ENCODE assay signal across 8 cellular contexts in genomic region chr1:22673486-22674409, GRCh38. TPM values are rescaled to one million over a fixed set of nuclear protein-coding genes. Genes with fewer than 3 reads are reported as not detected.
DNase-seq lines count a peak whose midpoint lies in the region; ATAC-seq, FAIRE-seq and TF ChIP-seq lines count a peak whose summit lies in the region.

No MANE protein-coding gene starts in this region.

- no peak overlapping the region for H3K4ac ChIP-seq in H1 (replicated peaks; ENCODE audit: insufficient read length, low read depth, low read length)

- TF ChIP-seq RAD21 in H1 (IDR thresholded peaks at IDR 0.05 in 1 of 2, conservative IDR thresholded peaks at IDR 0.05 in 1 of 2; ENCODE audit: low read depth in 2 of 2, low read length in 2 of 2): peak; percentile 81

- POLR2A ChIA-PET in HEK293T (lab: Yijun Ruan, JAX) (no interaction called here), H1 (lab: Charles Lee; ENCODE audit: partially characterized antibody) (interaction anchor here (1.1 kb wide), 2 partner anchors 38 to 530 kb away, joined by 3 read pairs; no protein-coding TSS in a partner anchor), T-cell (lab: Charles Lee) (no interaction called here)

- H3K27ac Mint-ChIP-seq in effector memory CD8-positive, alpha-beta T cell: no peak overlapping the region
- no peak overlapping the region for H3K27ac Mint-ChIP-seq in T-cell

- H3K23ac ChIP-seq in H1 (ENCODE audit: insufficient read length): no peak overlapping the region

- H3K4me1 ChIP-seq in OCI-LY1 (ENCODE audit: insufficient read depth, low read length, severe bottlenecking) (no peaks in the 10 kb centered on the region), H1 (replicated peaks in 1 of 4; ENCODE audit: control insufficient read depth in 3 of 4, insufficient read depth in 4 of 4, low read length in 3 of 4) (peaks cover 0 to 10% (median 5%) of the 10 kb centered on the region in 4 experiments; a peak in 4 of 7 replicates)

- H3K14ac ChIP-seq in H1 (ENCODE audit: insufficient read length): no peak overlapping the region

- H3K27me3 ChIP-seq in OCI-LY1 (ENCODE audit: insufficient read depth, low read length) (no peaks in the 10 kb centered on the region), H1 (replicated peaks in 1 of 4; ENCODE audit: control insufficient read depth in 3 of 4, extremely low read depth in 1 of 4, insufficient read depth in 3 of 4, low read length in 3 of 4) (no peaks in the 10 kb centered on the region; a peak in 1 of 7 replicates)

- H3K56ac ChIP-seq in H1 (replicated peaks; ENCODE audit: insufficient read length, low read depth, low read length): no peak overlapping the region

- H2BK20ac ChIP-seq in H1 (ENCODE audit: low read length): no peak overlapping the region

- CTCF ChIA-PET in HEK293T (lab: Yijun Ruan, JAX) (interaction anchor here (0.9 to 1.2 kb wide), 4 partner anchors 9 to 215 kb away, joined by 3 to 6 read pairs (median 3); no protein-coding TSS in a partner anchor), H1 (lab: Charles Lee; ENCODE audit: partially characterized antibody) (interaction anchor here (0.6 to 6.0 kb wide), 39 partner anchors 7 to 620 kb away, joined by 3 to 43 read pairs (median 3); partner anchors contain the start of gene C1QB), T-cell (lab: Charles Lee) (no interaction called here)

- H4K8ac ChIP-seq in H1 (ENCODE audit: extremely low read depth, insufficient read depth, low read length): no peak overlapping the region

- H4K91ac ChIP-seq in H1 (replicated peaks; ENCODE audit: insufficient read length, low read length): no peak overlapping the region

- no peak overlapping the region for H2AK5ac ChIP-seq in H1 (ENCODE audit: low read depth, low read length)

- H3K4me3 ChIP-seq in OCI-LY1 (ENCODE audit: low read depth, low read length, poor library complexity, severe bottlenecking): no peak overlapping the region
- H3K4me3 ChIP-seq in H1 (ENCODE audit: extremely low read depth in 1 of 4, insufficient read depth in 2 of 4, low read depth in 3 of 4, low read length in 4 of 4): peak overlapping the region in 1 of 4 experiments; percentile 10; a peak in 1 of 8 replicates

- DNase-seq in DMS79 (lab: John Stamatoyannopoulos, UW) (peak; percentile 44), HEK293T (ENCODE audit: extremely low spot score) (peak; percentile 51), H1 (ENCODE audit: low read depth in 1 of 2, low spot score in 2 of 2) (peak in 1 of 2 experiments; percentile 84), mucosa of gallbladder (ENCODE audit: low spot score) (peak; percentile 60), T-cell (no peak)
- DNase-seq in effector memory CD8-positive, alpha-beta T cell: no peak

- H3K36me3 ChIP-seq in OCI-LY1 (ENCODE audit: insufficient read depth, low read length): no peaks in the 10 kb centered on the region
- no peaks in the 10 kb centered on the region for H3K36me3 ChIP-seq in H1 (ENCODE audit: control insufficient read depth in 2 of 4, insufficient read depth in 4 of 4, low read length in 3 of 4)

- peaks cover 7% of the 10 kb centered on the region; the same call in 1 of the 2 replicates for H3K23me2 ChIP-seq in H1 (ENCODE audit: low read depth, low read length)

- no peak overlapping the region for H4K5ac ChIP-seq in H1 (ENCODE audit: insufficient read length, low read depth, low read length)

- no peak overlapping the region for H2BK15ac ChIP-seq in H1 (ENCODE audit: low read length)

- H3K79me1 ChIP-seq in H1 (ENCODE audit: low read depth, low read length): no peaks in the 10 kb centered on the region

- H3K4me2 ChIP-seq in OCI-LY1 (ENCODE audit: low read length) (no peak overlapping the region), H1 (ENCODE audit: insufficient read depth in 1 of 2, low read depth in 2 of 2, low read length in 2 of 2) (peak overlapping the region in 1 of 2 experiments; percentile 50; a peak in 1 of 4 replicates)

- H2BK120ac ChIP-seq in H1 (replicated peaks; ENCODE audit: low read depth, low read length): no peak overlapping the region

- H3K27me3 Mint-ChIP-seq in effector memory CD8-positive, alpha-beta T cell: peaks cover 58 to 66% of the 10 kb centered on the region in 2 donors
- H3K27me3 Mint-ChIP-seq in T-cell: peaks cover 24 to 58% of the 10 kb centered on the region in 2 donors

- no peak for ATAC-seq in GM19035 (IDR thresholded peaks at IDR 0.05; ENCODE audit: unreplicated experiment)
- no peak for ATAC-seq in effector memory CD8-positive, alpha-beta T cell (replicated peaks)
- ATAC-seq in T-cell (replicated peaks in 1 of 4): no peak

- H4K20me1 ChIP-seq in OCI-LY1 (ENCODE audit: insufficient read depth, low read length): no peaks in the 10 kb centered on the region
- peaks cover 0 to 7% of the 10 kb centered on the region in 2 experiments for H4K20me1 ChIP-seq in H1 (replicated peaks in 1 of 2; ENCODE audit: control insufficient read depth in 1 of 2, insufficient read depth in 2 of 2, low read length in 2 of 2)

- H3K9me2 ChIP-seq in OCI-LY1 (ENCODE audit: low read depth, low read length): no peaks in the 10 kb centered on the region

- no peak overlapping the region for H2BK12ac ChIP-seq in H1 (ENCODE audit: low read depth, low read length)

- no peak overlapping the region; the same call in 1 of the 2 replicates for H3K18ac ChIP-seq in H1 (ENCODE audit: extremely low read depth, low read length)

- H3K79me2 ChIP-seq in OCI-LY1 (ENCODE audit: insufficient read depth, low read length) (no peaks in the 10 kb centered on the region), H1 (ENCODE audit: control insufficient read depth in 1 of 2, insufficient read depth in 2 of 2, low read length in 2 of 2) (no peaks in the 10 kb centered on the region; a peak in 1 of 4 replicates)

- H3K4me3 Mint-ChIP-seq in effector memory CD8-positive, alpha-beta T cell: no peak overlapping the region
- no peak overlapping the region for H3K4me3 Mint-ChIP-seq in T-cell

- H3F3A ChIP-seq in OCI-LY1 (ENCODE audit: insufficient read depth, low read length): no peaks in the 10 kb centered on the region

- TF ChIP-seq POLR2A in H1 (IDR thresholded peaks at IDR 0.05; ENCODE audit: control extremely low read depth in 1 of 2, low read depth in 2 of 2, low read length in 2 of 2): no peak

- TF ChIP-seq EP300 in H1 (IDR thresholded peaks at IDR 0.05; ENCODE audit: borderline replicate concordance in 1 of 2, low read depth in 2 of 2, low read length in 2 of 2): no peak

- WGBS in H1 (ENCODE audit: extremely low coverage in 1 of 2, insufficient coverage in 1 of 2, insufficient read length in 1 of 2, insufficient replicate concordance in 2 of 2, low coverage in 1 of 2, low lambda C conversion rate in 2 of 2, missing lambda C conversion rate in 1 of 2), 2 experiments: 47% methylated on average over 15 of the region's 17 CpGs; no CpG with 5 or more reads in 1 of the 2 experiments

- H3K9me3 Mint-ChIP-seq in effector memory CD8-positive, alpha-beta T cell: no peaks in the 10 kb centered on the region
- no peaks in the 10 kb centered on the region for H3K9me3 Mint-ChIP-seq in T-cell

- no peaks in the 10 kb centered on the region for H3K9me3 ChIP-seq in OCI-LY1 (ENCODE audit: low read length)
- H3K9me3 ChIP-seq in H1 (ENCODE audit: insufficient read depth in 2 of 2, low read depth in 1 of 2, low read length in 1 of 2): no peaks in the 10 kb centered on the region

- H3K4me1 Mint-ChIP-seq in effector memory CD8-positive, alpha-beta T cell (ENCODE audit: low read depth in 2 of 2): no peaks in the 10 kb centered on the region
- H3K4me1 Mint-ChIP-seq in T-cell: no peaks in the 10 kb centered on the region

- H3K27ac ChIP-seq in OCI-LY1 (ENCODE audit: low read depth, low read length, poor library complexity, severe bottlenecking) (no peak overlapping the region), H1 (ENCODE audit: low read depth, low read length) (no peak overlapping the region)

- H2AFZ ChIP-seq in OCI-LY1 (ENCODE audit: low read length) (no peak overlapping the region), H1 (ENCODE audit: low read length) (no peak overlapping the region)

- TF ChIP-seq CTCF in OCI-LY1 (IDR thresholded peaks at IDR 0.05; ENCODE audit: low read length): peak; percentile 49
- TF ChIP-seq CTCF in H1 (IDR thresholded peaks at IDR 0.05; ENCODE audit: control extremely low read depth in 1 of 3, insufficient read depth in 1 of 3, low read depth in 1 of 3, low read length in 3 of 3): peak; percentile 59 to 76 (median 73)

- H2BK5ac ChIP-seq in H1 (ENCODE audit: low read depth, low read length): no peak overlapping the region

- H3K36me3 Mint-ChIP-seq in effector memory CD8-positive, alpha-beta T cell (ENCODE audit: insufficient read depth): no peaks in the 10 kb centered on the region
- H3K36me3 Mint-ChIP-seq in T-cell: no peaks in the 10 kb centered on the region

- H3K9ac ChIP-seq in OCI-LY1 (ENCODE audit: low read length): no peak overlapping the region
- H3K9ac ChIP-seq in H1 (replicated peaks in 1 of 4; ENCODE audit: extremely low read depth in 1 of 4, low read depth in 3 of 4, low read length in 3 of 4): no peak overlapping the region

- no peak for FAIRE-seq in H1 (lab: Jason Lieb, UNC)

RNA-seq across cellular contexts. Expression of gene C1QB, which starts 20.7 kb away (rescaled TPM):
- total RNA-seq in H1 (2021; fragmentation: NEBNext Ultra II Directional; extraction: Animal tissue kit (Norgen Biotek cat#: 25700)): not detected in 2 replicates
- polyA plus RNA-seq in H1 (2011; rRNA removed): not detected in 2 replicates
- not detected for polyA plus RNA-seq in H1 (2011; cell fraction: cytosol; rRNA removed)
- not detected for polyA plus RNA-seq in H1 (2011; cell fraction: nucleus; rRNA removed)
- polyA plus RNA-seq in H1 (2012, experiment 1 of 2): not detected in 4 replicates
- not detected for polyA plus RNA-seq in H1 (2012, experiment 2 of 2)
- polyA plus RNA-seq in H1 (2013, experiment 1 of 2): not detected
- polyA plus RNA-seq in H1 (2013, experiment 2 of 2): not detected
- not detected in 2 replicates for polyA minus RNA-seq in H1 (2011; rRNA and poly(A)+ RNA removed)
- polyA minus RNA-seq in H1 (2011; cell fraction: cytosol; rRNA and poly(A)+ RNA removed): not detected
- polyA minus RNA-seq in H1 (2011; cell fraction: nucleus; rRNA and poly(A)+ RNA removed): not detected
- total RNA-seq in mucosa of gallbladder (190 TPM), T-cell (1 to 10 TPM in 3 of 5 donors, not detected in 2; 1.1 to 1.3 (median 1.2) TPM)

RNA-seq across cellular contexts. Expression of gene C1QC, which starts 30.3 kb away (rescaled TPM):
- not detected in 2 replicates for total RNA-seq in H1 (2021; fragmentation: NEBNext Ultra II Directional; extraction: Animal tissue kit (Norgen Biotek cat#: 25700))
- polyA plus RNA-seq in H1 (2011; rRNA removed): not detected in 2 replicates
- not detected for polyA plus RNA-seq in H1 (2011; cell fraction: cytosol; rRNA removed)
- not detected for polyA plus RNA-seq in H1 (2011; cell fraction: nucleus; rRNA removed)
- polyA plus RNA-seq in H1 (2012, experiment 1 of 2): not detected in 4 replicates
- not detected for polyA plus RNA-seq in H1 (2012, experiment 2 of 2)
- not detected for polyA plus RNA-seq in H1 (2013, experiment 1 of 2)
- not detected for polyA plus RNA-seq in H1 (2013, experiment 2 of 2)
- polyA minus RNA-seq in H1 (2011; rRNA and poly(A)+ RNA removed): not detected in 2 replicates
- not detected for polyA minus RNA-seq in H1 (2011; cell fraction: cytosol; rRNA and poly(A)+ RNA removed)
- not detected for polyA minus RNA-seq in H1 (2011; cell fraction: nucleus; rRNA and poly(A)+ RNA removed)
- total RNA-seq in mucosa of gallbladder: 217 TPM
- 1 to 10 TPM in 1 of 5 donors, under 1 TPM in 2, not detected in 2; 0.62 to 1.9 (median 0.96) TPM for total RNA-seq in T-cell

RNA-seq across cellular contexts. Expression of gene EPHB2, which starts 36.9 kb away (rescaled TPM):
- total RNA-seq in H1 (2021; fragmentation: NEBNext Ultra II Directional; extraction: Animal tissue kit (Norgen Biotek cat#: 25700)): 15.7 and 17.2 TPM in 2 replicates
- polyA plus RNA-seq in H1 (2011; rRNA removed): 15.8 and 23.8 TPM in 2 replicates
- polyA plus RNA-seq in H1 (2011; cell fraction: cytosol; rRNA removed): 10.4 TPM
- polyA plus RNA-seq in H1 (2011; cell fraction: nucleus; rRNA removed): 15.7 TPM
- polyA plus RNA-seq in H1 (2012, experiment 1 of 2): 7.6 to 17.8 TPM (median 13.6 TPM) in 4 replicates
- 8.3 TPM for polyA plus RNA-seq in H1 (2012, experiment 2 of 2)
- polyA plus RNA-seq in H1 (2013, experiment 1 of 2): 15.2 TPM
- 16.6 TPM for polyA plus RNA-seq in H1 (2013, experiment 2 of 2)
- 22.7 and 23.1 TPM in 2 replicates for polyA minus RNA-seq in H1 (2011; rRNA and poly(A)+ RNA removed)
- polyA minus RNA-seq in H1 (2011; cell fraction: cytosol; rRNA and poly(A)+ RNA removed): 16.6 TPM
- 15.3 TPM for polyA minus RNA-seq in H1 (2011; cell fraction: nucleus; rRNA and poly(A)+ RNA removed)
- total RNA-seq in mucosa of gallbladder: 3.7 TPM
- total RNA-seq in T-cell: under 1 TPM in 3 of 5 donors, not detected in 2; 0.06 to 0.20 (median 0.12) TPM

RNA-seq across cellular contexts. Expression of gene C1QA, which starts 37.3 kb away (rescaled TPM):
- total RNA-seq in H1 (2021; fragmentation: NEBNext Ultra II Directional; extraction: Animal tissue kit (Norgen Biotek cat#: 25700)): not detected in 2 replicates
- polyA plus RNA-seq in H1 (2011; rRNA removed): not detected in 2 replicates
- polyA plus RNA-seq in H1 (2011; cell fraction: cytosol; rRNA removed): not detected
- polyA plus RNA-seq in H1 (2011; cell fraction: nucleus; rRNA removed): not detected
- polyA plus RNA-seq in H1 (2012, experiment 1 of 2): not detected in 4 replicates
- not detected for polyA plus RNA-seq in H1 (2012, experiment 2 of 2)
- not detected for polyA plus RNA-seq in H1 (2013, experiment 1 of 2)
- not detected for polyA plus RNA-seq in H1 (2013, experiment 2 of 2)
- not detected in 2 replicates for polyA minus RNA-seq in H1 (2011; rRNA and poly(A)+ RNA removed)
- polyA minus RNA-seq in H1 (2011; cell fraction: cytosol; rRNA and poly(A)+ RNA removed): not detected
- polyA minus RNA-seq in H1 (2011; cell fraction: nucleus; rRNA and poly(A)+ RNA removed): not detected
- total RNA-seq in mucosa of gallbladder (164 TPM), T-cell (1 to 10 TPM in 2 of 5 donors, under 1 TPM in 2, not detected in 1; 0.33 to 1.3 (median 0.93) TPM)

Comparison
In these comparisons a context has a peak if more than half of its experiments do, and no peak if none do; other contexts are left out.
1. DNase-seq: peak in DMS79 (single experiment), HEK293T (single experiment) and mucosa of gallbladder (single experiment); none in effector memory CD8-positive, alpha-beta T cell (0 of 3) and T-cell (0 of 34).
2. RNA of gene C1QB, which starts 20.7 kb away (total RNA-seq): 190 TPM in mucosa of gallbladder (single experiment); 1.1 to 1.3 TPM in T-cell and not detected in H1; every median in the first group is over 10 times any median in the second.
3. RNA of gene C1QC, which starts 30.3 kb away (total RNA-seq): 217 TPM in mucosa of gallbladder (single experiment); 0.62 to 1.9 TPM in T-cell and not detected in H1; every median in the first group is over 10 times any median in the second.
4. CTCF ChIA-PET loops: an anchor here in HEK293T (0.9 to 1.2 kb wide) and H1 (0.6 to 6.0 kb wide); none called in T-cell.